ENCODE assay signal across 23 cellular contexts in the genomic region with DNA sequence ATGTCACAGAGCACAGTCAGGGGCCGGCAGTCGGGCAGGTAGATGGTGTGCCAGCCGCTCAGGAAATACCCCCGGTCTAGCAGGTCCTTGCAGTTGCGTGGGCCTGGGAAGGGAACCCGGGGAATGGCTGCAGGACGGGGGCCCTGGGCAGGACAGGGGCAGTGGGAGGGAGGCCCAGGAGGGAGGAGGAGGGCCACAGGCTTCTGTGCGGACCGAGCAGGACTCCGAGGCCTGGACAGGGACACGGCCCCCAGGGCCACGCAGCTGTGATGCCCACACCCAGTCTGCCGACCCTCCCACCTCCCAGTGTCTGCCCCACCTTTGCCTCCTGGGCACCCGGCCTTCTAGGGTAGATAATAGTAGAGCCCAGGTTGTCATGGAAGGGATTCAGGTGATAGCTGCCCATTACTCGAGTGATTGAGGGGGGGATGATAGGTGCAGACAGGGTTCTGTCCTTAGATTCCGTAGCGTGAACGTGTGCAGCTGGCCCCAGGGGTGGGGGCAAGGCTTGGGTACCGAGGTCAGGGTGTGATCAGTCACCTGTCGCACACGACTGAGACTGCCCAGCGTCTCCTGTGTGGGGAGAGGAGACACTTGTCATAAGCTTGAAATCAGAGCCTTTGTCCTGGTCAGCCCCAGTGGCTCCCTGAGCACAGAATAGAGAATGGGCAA. TPM values are rescaled to one million over a fixed set of nuclear protein-coding genes. Genes with fewer than 3 reads are reported as not detected.
DNase-seq lines count a peak whose midpoint lies in the region; ATAC-seq and TF ChIP-seq lines count a peak whose summit lies in the region.
"Had no signal": no experiment of that assay in that cellular context is flagged by ENCODE, and none has a peak within 500 bp of the region (broad histone marks: within the 10 kb centered on the region; RNA-seq: fewer than 3 reads in every experiment).

No MANE protein-coding gene starts in this region.

- H2BK15ac ChIP-seq in neuronal stem cell (ENCODE audit: low read length) = peak overlapping the region; percentile 55

- H3K9me3 Mint-ChIP-seq in dendritic cell treated with granulocyte-macrophage colony-stimulating factor and Interleukin-4, amounts not matched to agents 40 ng/mL and 50 ng/mL, for 4 days = peaks cover 16% of the 10 kb centered on the region
- H3K9me3 Mint-ChIP-seq: CD8-positive, alpha-beta T cell had no signal

- H3K9ac ChIP-seq in neuronal stem cell (ENCODE audit: low read depth, low read length, poor library complexity) = peak overlapping the region; percentile 66
- H3K9ac ChIP-seq: BLaER1 treated with 17β-estradiol and CSF1 and Interleukin-3, amounts not matched to agents 10 nM and 100 nM had no signal

- H2BK12ac ChIP-seq in neuronal stem cell (ENCODE audit: low read length) = no peak overlapping the region

- H3K4me1 ChIP-seq in neuronal stem cell (ENCODE audit: control insufficient read depth in 2 of 2, insufficient read depth in 1 of 2, low read depth in 1 of 2, low read length in 2 of 2) (no peaks in the 10 kb centered on the region), upper lobe of right lung (no peaks in the 10 kb centered on the region)
- H3K4me1 ChIP-seq: Peyer's patch, SJSA1 had no signal

- H3K18ac ChIP-seq in neuronal stem cell (ENCODE audit: low read length) = peak overlapping the region; percentile 86

- H3K9me3 ChIP-seq in neuronal stem cell (replicated peaks in 1 of 2; ENCODE audit: control insufficient read depth in 2 of 2, insufficient read depth in 1 of 2, low read depth in 1 of 2, low read length in 2 of 2) (no peaks in the 10 kb centered on the region), upper lobe of right lung (no peaks in the 10 kb centered on the region)
- H3K9me3 ChIP-seq: Peyer's patch, SJSA1 had no signal

- H2BK120ac ChIP-seq in neuronal stem cell (ENCODE audit: low read depth, low read length) = no peak overlapping the region

- no peak for ATAC-seq in upper lobe of right lung
- ATAC-seq: CD8-positive, alpha-beta T cell; GM12878 had no signal

- peak overlapping the region; percentile 73 for H3K14ac ChIP-seq in neuronal stem cell (ENCODE audit: low read length)

- H3K4me2 ChIP-seq in neuronal stem cell (ENCODE audit: insufficient read depth, low read length, poor library complexity, severe bottlenecking) = no peak overlapping the region

- H3K4me3 ChIP-seq in neuronal stem cell (ENCODE audit: low read length in 2 of 2) (no peak overlapping the region), upper lobe of right lung (no peak overlapping the region)
- H3K4me3 ChIP-seq: GM12878, Peyer's patch, SJSA1 had no signal

- H3K27me3 Mint-ChIP-seq in dendritic cell treated with granulocyte-macrophage colony-stimulating factor and Interleukin-4, amounts not matched to agents 40 ng/mL and 50 ng/mL, for 4 days = peaks cover 23% of the 10 kb centered on the region

- peak overlapping the region; percentile 58 for H2AK5ac ChIP-seq in neuronal stem cell (ENCODE audit: low read depth, low read length)

- no peak overlapping the region for H4K8ac ChIP-seq in neuronal stem cell (ENCODE audit: low read depth, low read length)

- H3K79me1 ChIP-seq in neuronal stem cell (ENCODE audit: low read depth, low read length) = no peaks in the 10 kb centered on the region

- H3K27me3 ChIP-seq in neuronal stem cell (ENCODE audit: control insufficient read depth in 3 of 3, insufficient read depth in 3 of 3, low read depth in 1 of 3, low read length in 3 of 3) (no peaks in the 10 kb centered on the region), upper lobe of right lung (no peaks in the 10 kb centered on the region)
- H3K27me3 ChIP-seq: Peyer's patch had no signal

- H3K27ac ChIP-seq in neuronal stem cell (replicated peaks; ENCODE audit: low read length) = no peak overlapping the region
- no peak overlapping the region for H3K27ac ChIP-seq in upper lobe of right lung
- H3K27ac ChIP-seq: Peyer's patch, SJSA1 had no signal

- H3K4me1 Mint-ChIP-seq in dendritic cell treated with granulocyte-macrophage colony-stimulating factor and Interleukin-4, amounts not matched to agents 40 ng/mL and 50 ng/mL, for 4 days (ENCODE audit: low read depth) = peaks cover 77% of the 10 kb centered on the region

- peaks cover 45% of the 10 kb centered on the region for H3K36me3 Mint-ChIP-seq in dendritic cell treated with granulocyte-macrophage colony-stimulating factor and Interleukin-4, amounts not matched to agents 40 ng/mL and 50 ng/mL, for 4 days (ENCODE audit: low read depth)
- H3K36me3 Mint-ChIP-seq: CD8-positive, alpha-beta T cell had no signal

- no peak overlapping the region for H2BK5ac ChIP-seq in neuronal stem cell (ENCODE audit: low read length)

- intact Hi-C loops in dendritic cell treated with granulocyte-macrophage colony-stimulating factor and Interleukin-4, amounts not matched to agents 40 ng/mL and 50 ng/mL, for 4 days (cut with micrococcal nuclease) = no loop called here
- intact Hi-C loops in upper lobe of right lung (cut with DNase I) = no loop called here

- H3K36me3 ChIP-seq in neuronal stem cell (replicated peaks in 1 of 2; ENCODE audit: control insufficient read depth in 2 of 2, insufficient read depth in 2 of 2, low read length in 2 of 2) (no peaks in the 10 kb centered on the region), upper lobe of right lung (no peaks in the 10 kb centered on the region)
- H3K36me3 ChIP-seq: Peyer's patch, SJSA1 had no signal

- no peak for TF ChIP-seq CTCF in upper lobe of right lung (IDR thresholded peaks at IDR 0.05)

- no peak overlapping the region for H3K23ac ChIP-seq in neuronal stem cell (ENCODE audit: low read depth, low read length, poor library complexity)

- no CpG with 5 or more reads among the region's 22 CpGs for WGBS in neuronal stem cell (ENCODE audit: extremely low coverage in 2 of 2, insufficient read length in 2 of 2, insufficient replicate concordance in 1 of 2), 2 donors

- H4K91ac ChIP-seq in neuronal stem cell (ENCODE audit: low read depth, low read length, poor library complexity) = no peak overlapping the region

- H3K27ac Mint-ChIP-seq in dendritic cell treated with granulocyte-macrophage colony-stimulating factor and Interleukin-4, amounts not matched to agents 40 ng/mL and 50 ng/mL, for 4 days = peak overlapping the region; percentile 58
- H3K27ac Mint-ChIP-seq: CD8-positive, alpha-beta T cell had no signal

- DNase-seq in activated CD8-positive, alpha-beta memory T cell treated with anti-CD3 and anti-CD28 coated beads for 24 hours = peak; percentile 47
- DNase-seq in activated CD8-positive, alpha-beta memory T cell treated with anti-CD3 and anti-CD28 coated beads, Interleukin-2, amount 50 U/mL, for 4 hours = no peak
- DNase-seq in neuronal stem cell (ENCODE audit: low spot score) (no peak), upper lobe of right lung (peak; percentile 46), SK-N-DZ (ENCODE audit: low spot score) (no peak), NCI-H345 treated with DMSO at 0.1 percent for 48 hours (lab: John Stamatoyannopoulos, UW; ENCODE audit: unreplicated experiment) (no peak)
- no peak for DNase-seq in activated CD4-positive, CD25-positive, alpha-beta regulatory T cell treated with anti-CD3 and anti-CD28 coated beads, Interleukin-2, amount 50 U/mL, for 72 hours
- DNase-seq: 8988T, DND-41, HCEC 1CT, Kasumi-1, NCI-H2081, NCI-H2171, NCI-H345, NCI-H524 treated with DMSO at 0.1 percent for 48 hours had no signal

- H3K4me3 Mint-ChIP-seq in dendritic cell treated with granulocyte-macrophage colony-stimulating factor and Interleukin-4, amounts not matched to agents 40 ng/mL and 50 ng/mL, for 4 days = no peak overlapping the region
- H3K4me3 Mint-ChIP-seq: CD8-positive, alpha-beta T cell had no signal

- H3K4ac ChIP-seq in neuronal stem cell (ENCODE audit: low read length) = no peak overlapping the region

- no peak overlapping the region for H2AFZ ChIP-seq in neuronal stem cell (ENCODE audit: low read length)

RNA-seq across cellular contexts. Expression of a gene that starts 4.5 kb away (rescaled TPM):
- polyA plus RNA-seq in neuronal stem cell (2013, experiment 1 of 2) = not detected
- not detected for polyA plus RNA-seq in neuronal stem cell (2013, experiment 2 of 2)
- total RNA-seq in upper lobe of right lung = 63.0 TPM
- not detected in 2 replicates for polyA plus RNA-seq in SK-N-DZ (2014; cell fraction: cytosol; rRNA removed)
- polyA plus RNA-seq in SK-N-DZ (2014; cell fraction: nucleus; rRNA removed) = not detected in 2 replicates
- total RNA-seq: MCF 10A, SJSA1 had no signal
- polyA plus RNA-seq: GM12878 had no signal

RNA-seq across cellular contexts. Expression of a gene that starts 32.6 kb away (rescaled TPM):
- not detected for polyA plus RNA-seq in neuronal stem cell (2013, experiment 1 of 2)
- not detected for polyA plus RNA-seq in neuronal stem cell (2013, experiment 2 of 2)
- not detected for total RNA-seq in upper lobe of right lung
- not detected in 2 replicates for polyA plus RNA-seq in SK-N-DZ (2014; cell fraction: cytosol; rRNA removed)
- polyA plus RNA-seq in SK-N-DZ (2014; cell fraction: nucleus; rRNA removed) = not detected in 2 replicates
- total RNA-seq: CD8-positive, alpha-beta T cell; GM12878; MCF 10A; OCI-LY7; Peyer's patch; SJSA1 had no signal
- polyA plus RNA-seq: GM12878 had no signal

Comparison
In these comparisons a context has a peak if more than half of its experiments do, and no peak if none do; other contexts are left out.
1. DNase-seq: peak in activated CD8-positive, alpha-beta memory T cell treated with anti-CD3 and anti-CD28 coated beads for 24 hours (single experiment) and upper lobe of right lung (single experiment); none in activated CD8-positive, alpha-beta memory T cell treated with anti-CD3 and anti-CD28 coated beads, Interleukin-2, amount 50 U/mL, for 4 hours (single experiment), neuronal stem cell (single experiment), SK-N-DZ (single experiment), NCI-H345 treated with DMSO at 0.1 percent for 48 hours (single experiment) and activated CD4-positive, CD25-positive, alpha-beta regulatory T cell treated with anti-CD3 and anti-CD28 coated beads, Interleukin-2, amount 50 U/mL, for 72 hours (single experiment).